ENCODE assay signal across 8 cellular contexts in the genomic region with DNA sequence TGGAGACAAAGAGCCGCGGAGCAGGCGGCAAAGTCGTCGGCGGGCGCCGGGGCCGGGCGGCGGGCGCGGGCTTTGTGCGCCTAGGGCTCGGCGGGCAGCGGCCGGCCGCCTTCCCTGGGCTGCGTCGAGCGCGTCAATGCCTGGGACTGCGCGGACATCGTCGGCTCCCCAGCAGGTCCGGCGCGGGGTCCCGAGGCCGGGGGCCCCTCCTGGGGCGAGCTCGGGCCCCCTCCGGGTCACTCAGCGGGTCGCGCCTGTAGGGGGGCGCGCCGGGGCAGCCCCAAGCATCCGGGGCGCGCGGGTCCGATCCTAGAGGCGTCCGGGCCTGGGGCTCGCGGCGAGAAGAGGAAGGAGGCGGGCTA. TPM values are rescaled to one million over a fixed set of nuclear protein-coding genes. Genes with fewer than 3 reads are reported as not detected.
DNase-seq lines count a peak whose midpoint lies in the region; ATAC-seq and TF ChIP-seq lines count a peak whose summit lies in the region.

No MANE protein-coding gene starts in this region.

- TF ChIP-seq CTCF in GM12875 (IDR thresholded peaks at IDR 0.05; ENCODE audit: borderline replicate concordance, insufficient read depth, low read depth, low read length), result no peak
- no peak for TF ChIP-seq CTCF in fibroblast of the aortic adventitia (IDR thresholded peaks at IDR 0.05; ENCODE audit: insufficient read depth, low read length)

- H3K4me3 ChIP-seq in GM12875 (ENCODE audit: low read depth, low read length), result peak overlapping the region; percentile 94
- H3K4me3 ChIP-seq in SK-N-MC, result peak overlapping the region; percentile 99
- H3K4me3 ChIP-seq in fibroblast of the aortic adventitia (ENCODE audit: low read depth, low read length), result peak overlapping the region; percentile 89
- peak overlapping the region; percentile 88 for H3K4me3 ChIP-seq in skeletal muscle cell (ENCODE audit: low read depth, low read length)

- DNase-seq in SK-N-MC (ENCODE audit: low read depth, low spot score) (no peak), fibroblast of the aortic adventitia (ENCODE audit: low read depth) (no peak), skeletal muscle cell (ENCODE audit: low read depth) (no peak), NCI-H748 treated with DMSO at 0.1 percent for 48 hours (lab: John Stamatoyannopoulos, UW) (no peak), anterior cingulate cortex (lab: John Stamatoyannopoulos, UW) (no peak), NCI-H1694 (lab: John Stamatoyannopoulos, UW) (no peak)

- no peaks in the 10 kb centered on the region for H3K9me3 ChIP-seq in SK-N-MC (ENCODE audit: low read depth, low read length)

- peak overlapping the region; percentile 70 for H3K27ac ChIP-seq in SK-N-MC

- no peak for ATAC-seq in HG02870 (IDR thresholded peaks at IDR 0.05; ENCODE audit: unreplicated experiment)

- H3K9ac ChIP-seq in SK-N-MC (ENCODE audit: insufficient read length), result peak overlapping the region; percentile 86

- peaks cover 32% of the 10 kb centered on the region for H3K36me3 ChIP-seq in SK-N-MC (ENCODE audit: insufficient read depth, low read length)

RNA-seq across cellular contexts. Expression of gene TLE3, which starts 0.8 kb away (rescaled TPM):
- total RNA-seq in fibroblast of the aortic adventitia (ENCODE audit: low replicate concordance), result 10.3 and 12.3 TPM in 2 replicates
